1 cellular context compared by ENCODE assay signal in the genomic region with DNA sequence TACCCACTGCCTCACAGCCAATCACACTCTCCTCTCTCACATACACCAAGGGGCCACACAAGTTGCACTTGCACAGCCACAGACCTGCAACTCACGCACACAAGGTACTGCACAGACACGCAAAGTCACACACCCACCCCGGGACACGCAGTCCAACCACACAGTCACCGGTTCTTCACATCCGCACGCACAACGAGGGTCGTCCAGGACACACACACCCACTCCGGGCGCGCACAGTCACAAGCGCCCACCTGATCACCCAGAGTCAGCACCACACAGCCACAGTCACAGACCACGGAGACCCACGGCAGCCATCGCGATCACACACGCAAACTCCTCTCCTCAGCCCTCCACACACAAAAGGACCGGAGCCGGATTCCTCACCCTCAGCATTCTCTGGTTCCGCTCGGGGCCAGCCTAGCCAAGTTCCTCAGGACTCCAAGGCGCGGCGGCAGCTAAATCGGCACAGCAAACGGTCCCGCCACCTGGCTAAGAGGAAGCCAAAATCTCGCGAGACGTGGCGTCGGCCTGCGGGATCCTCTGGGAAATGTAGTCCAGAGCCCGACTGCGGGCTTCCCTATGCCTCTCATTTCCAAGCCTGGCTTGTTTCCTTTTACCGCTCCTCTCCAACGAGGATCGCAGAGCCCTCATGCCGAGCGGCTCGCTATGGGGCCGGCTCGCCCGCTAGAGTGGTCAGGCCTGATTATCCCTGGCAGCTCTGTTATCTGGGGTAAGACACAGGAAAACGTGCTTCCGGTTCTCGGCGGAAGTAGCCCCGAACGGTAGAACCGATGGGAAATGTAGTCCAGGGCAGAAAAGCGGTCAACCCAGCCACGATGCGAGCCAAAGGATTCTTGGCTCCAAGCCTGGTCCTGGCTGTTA.
TF ChIP-seq lines count a peak whose summit lies in the region.

A gene (minus strand): TSS at position 467 of the 882 bp plus-strand sequence. CDS start 10,201 bp downstream, outside the sequence.

TF ChIP-seq in K562, 482 proteins besides CTCF, POLR2A, EP300 and RAD21 (continued from another document and continues in another):
- TF ChIP-seq, protein P1, sequence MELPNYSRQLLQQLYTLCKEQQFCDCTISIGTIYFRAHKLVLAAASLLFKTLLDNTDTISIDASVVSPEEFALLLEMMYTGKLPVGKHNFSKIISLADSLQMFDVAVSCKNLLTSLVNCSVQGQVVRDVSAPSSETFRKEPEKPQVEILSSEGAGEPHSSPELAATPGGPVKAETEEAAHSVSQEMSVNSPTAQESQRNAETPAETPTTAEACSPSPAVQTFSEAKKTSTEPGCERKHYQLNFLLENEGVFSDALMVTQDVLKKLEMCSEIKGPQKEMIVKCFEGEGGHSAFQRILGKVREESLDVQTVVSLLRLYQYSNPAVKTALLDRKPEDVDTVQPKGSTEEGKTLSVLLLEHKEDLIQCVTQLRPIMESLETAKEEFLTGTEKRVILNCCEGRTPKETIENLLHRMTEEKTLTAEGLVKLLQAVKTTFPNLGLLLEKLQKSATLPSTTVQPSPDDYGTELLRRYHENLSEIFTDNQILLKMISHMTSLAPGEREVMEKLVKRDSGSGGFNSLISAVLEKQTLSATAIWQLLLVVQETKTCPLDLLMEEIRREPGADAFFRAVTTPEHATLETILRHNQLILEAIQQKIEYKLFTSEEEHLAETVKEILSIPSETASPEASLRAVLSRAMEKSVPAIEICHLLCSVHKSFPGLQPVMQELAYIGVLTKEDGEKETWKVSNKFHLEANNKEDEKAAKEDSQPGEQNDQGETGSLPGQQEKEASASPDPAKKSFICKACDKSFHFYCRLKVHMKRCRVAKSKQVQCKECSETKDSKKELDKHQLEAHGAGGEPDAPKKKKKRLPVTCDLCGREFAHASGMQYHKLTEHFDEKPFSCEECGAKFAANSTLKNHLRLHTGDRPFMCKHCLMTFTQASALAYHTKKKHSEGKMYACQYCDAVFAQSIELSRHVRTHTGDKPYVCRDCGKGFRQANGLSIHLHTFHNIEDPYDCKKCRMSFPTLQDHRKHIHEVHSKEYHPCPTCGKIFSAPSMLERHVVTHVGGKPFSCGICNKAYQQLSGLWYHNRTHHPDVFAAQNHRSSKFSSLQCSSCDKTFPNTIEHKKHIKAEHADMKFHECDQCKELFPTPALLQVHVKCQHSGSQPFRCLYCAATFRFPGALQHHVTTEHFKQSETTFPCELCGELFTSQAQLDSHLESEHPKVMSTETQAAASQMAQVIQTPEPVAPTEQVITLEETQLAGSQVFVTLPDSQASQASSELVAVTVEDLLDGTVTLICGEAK (IDR thresholded peaks at IDR 0.05), result peak; percentile 98
- TF ChIP-seq, protein P1 (CRISPR knock-in tag; IDR thresholded peaks at IDR 0.05), result no peak
- TF ChIP-seq RCOR1 (IDR thresholded peaks at IDR 0.05; ENCODE audit: borderline replicate concordance in 1 of 2, low read depth in 2 of 2, low read length in 2 of 2) (no peak), MTA1 (IDR thresholded peaks at IDR 0.05; ENCODE audit: borderline replicate concordance) (no peak), HDAC6 (IDR thresholded peaks at IDR 0.05; ENCODE audit: low read depth, low read length) (no peak), GATAD2B (IDR thresholded peaks at IDR 0.05; ENCODE audit: borderline replicate concordance) (no peak), NUFIP1 (IDR thresholded peaks at IDR 0.05; ENCODE audit: partially characterized antibody) (no peak), BRD4 (IDR thresholded peaks at IDR 0.05) (no peak; the same call in 1 of the 2 replicates), RBM34 (IDR thresholded peaks at IDR 0.05; ENCODE audit: borderline replicate concordance, insufficient read depth, low read length) (no peak), SIN3A (IDR thresholded peaks at IDR 0.05; ENCODE audit: borderline replicate concordance in 2 of 2, control insufficient read depth in 1 of 2, low read depth in 2 of 2, low read length in 2 of 2) (peak in 1 of 2 experiments; percentile 26; a peak in 1 of 4 replicates), NCOA1 (IDR thresholded peaks at IDR 0.05; ENCODE audit: low read depth) (peak; percentile 48), MECOM (CRISPR knock-in tag; IDR thresholded peaks at IDR 0.05) (no peak), ZNF224 (CRISPR knock-in tag; IDR thresholded peaks at IDR 0.05) (no peak), E2F3 (CRISPR knock-in tag; IDR thresholded peaks at IDR 0.05) (peak; percentile 65; the same call in 1 of the 2 replicates), POLR2AphosphoS2 (IDR thresholded peaks at IDR 0.05; ENCODE audit: low read length) (no peak), TAL1 (IDR thresholded peaks at IDR 0.05) (no peak; the same call in 1 of the 2 replicates), GATAD2A (IDR thresholded peaks at IDR 0.05) (no peak), POLR2AphosphoS5 (IDR thresholded peaks at IDR 0.05; ENCODE audit: control insufficient read depth, insufficient read depth, low read depth, low read length) (0 out of 2 replicates have a peak, but pooled peaks have one; percentile 44), PHF20 (IDR thresholded peaks at IDR 0.05; ENCODE audit: partially characterized antibody) (no peak), RFX1 (IDR thresholded peaks at IDR 0.05) (no peak), NFIC (IDR thresholded peaks at IDR 0.05) (peak; percentile 68), TCF3 (CRISPR knock-in tag; IDR thresholded peaks at IDR 0.05) (no peak), NFYB (IDR thresholded peaks at IDR 0.05; ENCODE audit: extremely low read depth, insufficient read length) (no peak), MEF2D (tag; conservative IDR thresholded peaks at IDR 0.05; ENCODE audit: low read depth) (no peak), TBL1XR1 (IDR thresholded peaks at IDR 0.05; ENCODE audit: low read length in 2 of 2) (peak in 1 of 2 experiments; percentile 54; a peak in 1 of 4 replicates), CHD2 (IDR thresholded peaks at IDR 0.05; ENCODE audit: low read depth, low read length) (peak; percentile 97), FOXA1 (IDR thresholded peaks at IDR 0.05; ENCODE audit: borderline replicate concordance) (no peak), GABPB2 (CRISPR knock-in tag; conservative IDR thresholded peaks at IDR 0.05) (no peak), SAFB2 (IDR thresholded peaks at IDR 0.05; ENCODE audit: borderline replicate concordance, low read depth, low read length, severe bottlenecking) (no peak), MCM2 (IDR thresholded peaks at IDR 0.05; ENCODE audit: low read depth) (no peak), SREBF1 (IDR thresholded peaks at IDR 0.05; ENCODE audit: borderline replicate concordance, low read depth, low read length) (no peak), FOXJ3 (CRISPR knock-in tag; IDR thresholded peaks at IDR 0.05) (no peak), ZNF408 (CRISPR knock-in tag; IDR thresholded peaks at IDR 0.05; ENCODE audit: low read depth) (no peak), CHCHD3 (CRISPR knock-in tag; IDR thresholded peaks at IDR 0.05) (no peak), SNIP1 (IDR thresholded peaks at IDR 0.05; ENCODE audit: low read depth) (no peak), ZNF584 (CRISPR knock-in tag; IDR thresholded peaks at IDR 0.05; ENCODE audit: low read depth) (no peak), XRCC3 (IDR thresholded peaks at IDR 0.05) (no peak)
- TF ChIP-seq, protein P2, sequence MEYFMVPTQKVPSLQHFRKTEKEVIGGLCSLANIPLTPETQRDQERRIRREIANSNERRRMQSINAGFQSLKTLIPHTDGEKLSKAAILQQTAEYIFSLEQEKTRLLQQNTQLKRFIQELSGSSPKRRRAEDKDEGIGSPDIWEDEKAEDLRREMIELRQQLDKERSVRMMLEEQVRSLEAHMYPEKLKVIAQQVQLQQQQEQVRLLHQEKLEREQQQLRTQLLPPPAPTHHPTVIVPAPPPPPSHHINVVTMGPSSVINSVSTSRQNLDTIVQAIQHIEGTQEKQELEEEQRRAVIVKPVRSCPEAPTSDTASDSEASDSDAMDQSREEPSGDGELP (CRISPR knock-in tag; IDR thresholded peaks at IDR 0.05; ENCODE audit: borderline replicate concordance), result peak; percentile 61; the same call in 1 of the 2 replicates
- TF ChIP-seq, protein P3, sequence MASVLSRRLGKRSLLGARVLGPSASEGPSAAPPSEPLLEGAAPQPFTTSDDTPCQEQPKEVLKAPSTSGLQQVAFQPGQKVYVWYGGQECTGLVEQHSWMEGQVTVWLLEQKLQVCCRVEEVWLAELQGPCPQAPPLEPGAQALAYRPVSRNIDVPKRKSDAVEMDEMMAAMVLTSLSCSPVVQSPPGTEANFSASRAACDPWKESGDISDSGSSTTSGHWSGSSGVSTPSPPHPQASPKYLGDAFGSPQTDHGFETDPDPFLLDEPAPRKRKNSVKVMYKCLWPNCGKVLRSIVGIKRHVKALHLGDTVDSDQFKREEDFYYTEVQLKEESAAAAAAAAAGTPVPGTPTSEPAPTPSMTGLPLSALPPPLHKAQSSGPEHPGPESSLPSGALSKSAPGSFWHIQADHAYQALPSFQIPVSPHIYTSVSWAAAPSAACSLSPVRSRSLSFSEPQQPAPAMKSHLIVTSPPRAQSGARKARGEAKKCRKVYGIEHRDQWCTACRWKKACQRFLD (CRISPR knock-in tag; IDR thresholded peaks at IDR 0.05), result no peak
- TF ChIP-seq, protein P4, sequence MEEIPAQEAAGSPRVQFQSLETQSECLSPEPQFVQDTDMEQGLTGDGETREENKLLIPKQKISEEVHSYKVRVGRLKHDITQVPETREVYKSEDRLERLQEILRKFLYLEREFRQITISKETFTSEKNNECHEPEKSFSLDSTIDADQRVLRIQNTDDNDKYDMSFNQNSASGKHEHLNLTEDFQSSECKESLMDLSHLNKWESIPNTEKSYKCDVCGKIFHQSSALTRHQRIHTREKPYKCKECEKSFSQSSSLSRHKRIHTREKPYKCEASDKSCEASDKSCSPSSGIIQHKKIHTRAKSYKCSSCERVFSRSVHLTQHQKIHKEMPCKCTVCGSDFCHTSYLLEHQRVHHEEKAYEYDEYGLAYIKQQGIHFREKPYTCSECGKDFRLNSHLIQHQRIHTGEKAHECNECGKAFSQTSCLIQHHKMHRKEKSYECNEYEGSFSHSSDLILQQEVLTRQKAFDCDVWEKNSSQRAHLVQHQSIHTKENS (CRISPR knock-in tag; IDR thresholded peaks at IDR 0.05), result no peak
- TF ChIP-seq, protein P5, sequence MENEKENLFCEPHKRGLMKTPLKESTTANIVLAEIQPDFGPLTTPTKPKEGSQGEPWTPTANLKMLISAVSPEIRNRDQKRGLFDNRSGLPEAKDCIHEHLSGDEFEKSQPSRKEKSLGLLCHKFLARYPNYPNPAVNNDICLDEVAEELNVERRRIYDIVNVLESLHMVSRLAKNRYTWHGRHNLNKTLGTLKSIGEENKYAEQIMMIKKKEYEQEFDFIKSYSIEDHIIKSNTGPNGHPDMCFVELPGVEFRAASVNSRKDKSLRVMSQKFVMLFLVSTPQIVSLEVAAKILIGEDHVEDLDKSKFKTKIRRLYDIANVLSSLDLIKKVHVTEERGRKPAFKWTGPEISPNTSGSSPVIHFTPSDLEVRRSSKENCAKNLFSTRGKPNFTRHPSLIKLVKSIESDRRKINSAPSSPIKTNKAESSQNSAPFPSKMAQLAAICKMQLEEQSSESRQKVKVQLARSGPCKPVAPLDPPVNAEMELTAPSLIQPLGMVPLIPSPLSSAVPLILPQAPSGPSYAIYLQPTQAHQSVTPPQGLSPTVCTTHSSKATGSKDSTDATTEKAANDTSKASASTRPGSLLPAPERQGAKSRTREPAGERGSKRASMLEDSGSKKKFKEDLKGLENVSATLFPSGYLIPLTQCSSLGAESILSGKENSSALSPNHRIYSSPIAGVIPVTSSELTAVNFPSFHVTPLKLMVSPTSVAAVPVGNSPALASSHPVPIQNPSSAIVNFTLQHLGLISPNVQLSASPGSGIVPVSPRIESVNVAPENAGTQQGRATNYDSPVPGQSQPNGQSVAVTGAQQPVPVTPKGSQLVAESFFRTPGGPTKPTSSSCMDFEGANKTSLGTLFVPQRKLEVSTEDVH (IDR thresholded peaks at IDR 0.05; ENCODE audit: low read depth, partially characterized antibody), result peak; percentile 74
- TF ChIP-seq, protein P6, sequence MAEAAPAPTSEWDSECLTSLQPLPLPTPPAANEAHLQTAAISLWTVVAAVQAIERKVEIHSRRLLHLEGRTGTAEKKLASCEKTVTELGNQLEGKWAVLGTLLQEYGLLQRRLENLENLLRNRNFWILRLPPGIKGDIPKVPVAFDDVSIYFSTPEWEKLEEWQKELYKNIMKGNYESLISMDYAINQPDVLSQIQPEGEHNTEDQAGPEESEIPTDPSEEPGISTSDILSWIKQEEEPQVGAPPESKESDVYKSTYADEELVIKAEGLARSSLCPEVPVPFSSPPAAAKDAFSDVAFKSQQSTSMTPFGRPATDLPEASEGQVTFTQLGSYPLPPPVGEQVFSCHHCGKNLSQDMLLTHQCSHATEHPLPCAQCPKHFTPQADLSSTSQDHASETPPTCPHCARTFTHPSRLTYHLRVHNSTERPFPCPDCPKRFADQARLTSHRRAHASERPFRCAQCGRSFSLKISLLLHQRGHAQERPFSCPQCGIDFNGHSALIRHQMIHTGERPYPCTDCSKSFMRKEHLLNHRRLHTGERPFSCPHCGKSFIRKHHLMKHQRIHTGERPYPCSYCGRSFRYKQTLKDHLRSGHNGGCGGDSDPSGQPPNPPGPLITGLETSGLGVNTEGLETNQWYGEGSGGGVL (CRISPR knock-in tag; IDR thresholded peaks at IDR 0.05), result no peak
- TF ChIP-seq, protein P7, sequence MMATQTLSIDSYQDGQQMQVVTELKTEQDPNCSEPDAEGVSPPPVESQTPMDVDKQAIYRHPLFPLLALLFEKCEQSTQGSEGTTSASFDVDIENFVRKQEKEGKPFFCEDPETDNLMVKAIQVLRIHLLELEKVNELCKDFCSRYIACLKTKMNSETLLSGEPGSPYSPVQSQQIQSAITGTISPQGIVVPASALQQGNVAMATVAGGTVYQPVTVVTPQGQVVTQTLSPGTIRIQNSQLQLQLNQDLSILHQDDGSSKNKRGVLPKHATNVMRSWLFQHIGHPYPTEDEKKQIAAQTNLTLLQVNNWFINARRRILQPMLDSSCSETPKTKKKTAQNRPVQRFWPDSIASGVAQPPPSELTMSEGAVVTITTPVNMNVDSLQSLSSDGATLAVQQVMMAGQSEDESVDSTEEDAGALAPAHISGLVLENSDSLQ (IDR thresholded peaks at IDR 0.05), result peak; percentile 30; the same call in 1 of the 2 replicates
